In genomic region chr11:34680918-34681554, GRCh38 we compare ENCODE assay signal across 11 cellular contexts.
DNase-seq lines count a peak whose midpoint lies in the region; ATAC-seq, FAIRE-seq and TF ChIP-seq lines count a peak whose summit lies in the region.
"Had no signal": no experiment of that assay in that cellular context is flagged by ENCODE, and none has a peak within 500 bp of the region (broad histone marks: within the 10 kb centered on the region; RNA-seq: fewer than 3 reads in every experiment).

No MANE protein-coding gene starts in this region.

- H3K27me3 Mint-ChIP-seq in WTC11 (ENCODE audit: low read depth), result no peaks in the 10 kb centered on the region

- H3K9me3 Mint-ChIP-seq in WTC11, result no peaks in the 10 kb centered on the region
- H3K9me3 Mint-ChIP-seq: activated naive CD4-positive, alpha-beta T cell treated with anti-CD3 and anti-CD28 coated beads for 36 hours had no signal

- DNase-seq in AG09309 (ENCODE audit: low read depth), result peak; percentile 13
- DNase-seq in HTR-8/SVneo (ENCODE audit: insufficient read length, low spot score), result peak; percentile 21
- no peak for DNase-seq in WTC11 (ENCODE audit: low spot score)
- peak; percentile 20 for DNase-seq in iPS-NIHi11 (ENCODE audit: low spot score)
- DNase-seq in GM10248 (ENCODE audit: extremely low spot score), result no peak
- DNase-seq in NOMO-1 treated with DMSO at 0.1 percent for 48 hours (lab: John Stamatoyannopoulos, UW; ENCODE audit: unreplicated experiment), result no peak
- no peak for DNase-seq in A673 (ENCODE audit: low spot score)
- DNase-seq: activated naive CD4-positive, alpha-beta T cell treated with anti-CD3 and anti-CD28 coated beads for 36 hours; NCI-H2171 had no signal

- H3K4me3 ChIP-seq in AG09309 (ENCODE audit: control insufficient read depth, low read depth, low read length) (no peak overlapping the region), A673 (ENCODE audit: low read depth, low read length, poor library complexity, severe bottlenecking) (no peak overlapping the region)
- H3K4me3 ChIP-seq: gastroesophageal sphincter had no signal

- no peaks in the 10 kb centered on the region for H3K4me1 ChIP-seq in A673 (ENCODE audit: insufficient read depth, low read length, poor library complexity, severe bottlenecking)
- H3K4me1 ChIP-seq: gastroesophageal sphincter had no signal

- peaks cover 9% of the 10 kb centered on the region for H3K27me3 ChIP-seq in A673 (replicated peaks; ENCODE audit: insufficient read depth, low read depth, low read length, poor library complexity)

- peak overlapping the region; percentile 6; the same call in 1 of the 2 replicates for H3K4me3 Mint-ChIP-seq in WTC11
- H3K4me3 Mint-ChIP-seq: activated naive CD4-positive, alpha-beta T cell treated with anti-CD3 and anti-CD28 coated beads for 36 hours had no signal

- H3K36me3 ChIP-seq in A673 (ENCODE audit: insufficient read depth, low read length, poor library complexity, severe bottlenecking), result no peaks in the 10 kb centered on the region
- H3K36me3 ChIP-seq: gastroesophageal sphincter had no signal

- H3K9me3 ChIP-seq in A673 (ENCODE audit: low read depth, low read length, poor library complexity, severe bottlenecking), result no peaks in the 10 kb centered on the region
- H3K9me3 ChIP-seq: gastroesophageal sphincter had no signal

- H3K27ac ChIP-seq in A673 (ENCODE audit: low read depth, low read length, poor library complexity, severe bottlenecking), result no peak overlapping the region
- H3K27ac ChIP-seq: gastroesophageal sphincter had no signal

- BruUV-seq in A673 (replicated peaks; lab: Mats Ljungman, UMichigan), result no TSS peak

- FAIRE-seq in HTR-8/SVneo (lab: Jason Lieb, UNC), result peak; percentile 40

- ATAC-seq in WTC11, result peak; percentile 75
- ATAC-seq in HG02588 (IDR thresholded peaks at IDR 0.05; ENCODE audit: unreplicated experiment), result no peak
- ATAC-seq: gastroesophageal sphincter had no signal

- CTCF ChIA-PET in WTC11 (lab: Charles Lee) (no interaction called here), GM10248 (lab: Yijun Ruan, JAX) (interaction anchor here (0.7 to 1.7 kb wide), 2 partner anchors 9 to 10 kb away, joined by 3 to 4 read pairs; no protein-coding TSS in a partner anchor), A673 (lab: Charles Lee) (no interaction called here)

- intact Hi-C loops in A673 (cut with micrococcal nuclease; ENCODE audit: unreplicated experiment), result no loop called here

- POLR2A ChIA-PET in WTC11 (lab: Charles Lee) (no interaction called here), GM10248 (lab: Yijun Ruan, JAX) (no interaction called here), A673 (lab: Charles Lee; ENCODE audit: low non-redundant PET) (no interaction called here)

- peak overlapping the region; percentile 48 for H3K27ac Mint-ChIP-seq in WTC11
- H3K27ac Mint-ChIP-seq: activated naive CD4-positive, alpha-beta T cell treated with anti-CD3 and anti-CD28 coated beads for 36 hours had no signal

- TF ChIP-seq CTCF in AG09309 (IDR thresholded peaks at IDR 0.05; ENCODE audit: control insufficient read depth, insufficient read depth, low read depth, low read length, missing control alignments), result no peak
- no peak for TF ChIP-seq CTCF in WTC11 (IDR thresholded peaks at IDR 0.05)
- TF ChIP-seq CTCF in GM10248 (IDR thresholded peaks at IDR 0.05; ENCODE audit: control extremely low read depth, extremely low read depth, low read depth, missing control alignments), result no peak
- no peak for TF ChIP-seq CTCF in A673 (conservative IDR thresholded peaks at IDR 0.05; ENCODE audit: low read depth, low read length)

- H3K36me3 Mint-ChIP-seq in WTC11, result no peaks in the 10 kb centered on the region

- peaks cover 24% of the 10 kb centered on the region for H3K4me1 Mint-ChIP-seq in WTC11

TF ChIP-seq in WTC11, 78 proteins besides CTCF, POLR2A, EP300 and RAD21:
- TF ChIP-seq GTF2I (CRISPR knock-in tag; conservative IDR thresholded peaks at IDR 0.05), result no peak
- TF ChIP-seq RORB (CRISPR knock-in tag; IDR thresholded peaks at IDR 0.05), result no peak
- no peak for TF ChIP-seq ZBTB21 (CRISPR knock-in tag; IDR thresholded peaks at IDR 0.05; ENCODE audit: borderline replicate concordance)
- TF ChIP-seq ZNF512 (CRISPR knock-in tag; IDR thresholded peaks at IDR 0.05; ENCODE audit: borderline replicate concordance), result no peak
- TF ChIP-seq FOXP1 (CRISPR knock-in tag; IDR thresholded peaks at IDR 0.05; ENCODE audit: borderline replicate concordance), result no peak
- no peak for TF ChIP-seq ZBTB43 (CRISPR knock-in tag; IDR thresholded peaks at IDR 0.05)

Comparison
In these comparisons a context has a peak if more than half of its experiments do, and no peak if none do; other contexts are left out.
1. DNase-seq: peak in AG09309 (single experiment), HTR-8/SVneo (single experiment) and iPS-NIHi11 (single experiment); none in WTC11 (single experiment), GM10248 (single experiment), NOMO-1 treated with DMSO at 0.1 percent for 48 hours (single experiment) and A673 (single experiment).